In genomic region chr9:104905931-104906330, GRCh38 we compare ENCODE assay signal across 1 cellular context.
TF ChIP-seq lines count a peak whose summit lies in the region.

No MANE protein-coding gene starts in this region.

TF ChIP-seq in SK-N-SH, 30 proteins besides CTCF, POLR2A, EP300 and RAD21 (continued from another document):
- TF ChIP-seq ZBTB33 (IDR thresholded peaks at IDR 0.05; ENCODE audit: borderline replicate concordance, low read depth) = no peak
- no peak for TF ChIP-seq MXI1 (IDR thresholded peaks at IDR 0.05; ENCODE audit: low read depth, low read length)
- no peak for TF ChIP-seq FOXJ3 (CRISPR knock-in tag; IDR thresholded peaks at IDR 0.05)
- TF ChIP-seq SIN3A (IDR thresholded peaks at IDR 0.05; ENCODE audit: borderline replicate concordance, low read depth, low read length) = no peak
- TF ChIP-seq TEAD4 (IDR thresholded peaks at IDR 0.05; ENCODE audit: borderline replicate concordance, insufficient read depth) = no peak
- no peak for TF ChIP-seq MEF2A (IDR thresholded peaks at IDR 0.05; ENCODE audit: borderline replicate concordance, low read depth)
- TF ChIP-seq FOXM1 (IDR thresholded peaks at IDR 0.05; ENCODE audit: low read depth) = no peak
- TF ChIP-seq MAX (IDR thresholded peaks at IDR 0.05; ENCODE audit: low read depth) = no peak
